In genomic region chr7:124764071-124764846, GRCh38 we compare ENCODE assay signal across 8 cellular contexts. TPM values are rescaled to one million over a fixed set of nuclear protein-coding genes. Genes with fewer than 3 reads are reported as not detected.
DNase-seq lines count a peak whose midpoint lies in the region; ATAC-seq and TF ChIP-seq lines count a peak whose summit lies in the region.

No MANE protein-coding gene starts in this region.

- H3K4me3 Mint-ChIP-seq in effector memory CD8-positive, alpha-beta T cell, result peak overlapping the region; percentile 83 to 88
- H3K4me3 Mint-ChIP-seq in naive thymus-derived CD8-positive, alpha-beta T cell, result peak overlapping the region; percentile 79 to 93 (median 86)

- H3K27ac ChIP-seq in A673 (ENCODE audit: low read depth, low read length, poor library complexity, severe bottlenecking), result no peak overlapping the region

- H3K4me1 ChIP-seq in A673 (ENCODE audit: insufficient read depth, low read length, poor library complexity, severe bottlenecking), result no peaks in the 10 kb centered on the region

- no peaks in the 10 kb centered on the region for H3K36me3 ChIP-seq in A673 (ENCODE audit: insufficient read depth, low read length, poor library complexity, severe bottlenecking)

- H3K27ac Mint-ChIP-seq in effector memory CD8-positive, alpha-beta T cell, result peak overlapping the region in 1 of 2 donors; percentile 59
- peak overlapping the region in 1 of 10 donors; percentile 28 for H3K27ac Mint-ChIP-seq in naive thymus-derived CD8-positive, alpha-beta T cell

- no TSS peak for BruUV-seq in A673 (replicated peaks; lab: Mats Ljungman, UMichigan)

- H3K27me3 ChIP-seq in A673 (replicated peaks; ENCODE audit: insufficient read depth, low read depth, low read length, poor library complexity), result peaks cover 5% of the 10 kb centered on the region

- POLR2A ChIA-PET in A673 (lab: Charles Lee; ENCODE audit: low non-redundant PET), result no interaction called here
- POLR2A ChIA-PET in naive thymus-derived CD8-positive, alpha-beta T cell (lab: Charles Lee), result no interaction called here
- POLR2A ChIA-PET in HEK293T (lab: Yijun Ruan, JAX), result no interaction called here

- CTCF ChIA-PET in A673 (lab: Charles Lee), result no interaction called here
- CTCF ChIA-PET in HEK293T (lab: Yijun Ruan, JAX), result no interaction called here

- ATAC-seq in effector memory CD8-positive, alpha-beta T cell (replicated peaks), result no peak
- ATAC-seq in naive thymus-derived CD8-positive, alpha-beta T cell, result no peak
- no peak for ATAC-seq in GM18505 (IDR thresholded peaks at IDR 0.05; ENCODE audit: unreplicated experiment)

- TF ChIP-seq CTCF in A673 (conservative IDR thresholded peaks at IDR 0.05; ENCODE audit: low read depth, low read length), result no peak

- intact Hi-C loops in A673 (cut with micrococcal nuclease; ENCODE audit: unreplicated experiment), result no loop called here

- peaks cover 61 to 64% of the 10 kb centered on the region in 2 donors for H3K27me3 Mint-ChIP-seq in effector memory CD8-positive, alpha-beta T cell
- H3K27me3 Mint-ChIP-seq in naive thymus-derived CD8-positive, alpha-beta T cell, result peaks cover 35 to 80% (median 56%) of the 10 kb centered on the region in 5 donors

- no peaks in the 10 kb centered on the region for H3K9me3 ChIP-seq in A673 (ENCODE audit: low read depth, low read length, poor library complexity, severe bottlenecking)

- DNase-seq in A673 (ENCODE audit: low spot score) (no peak), HuH-7 (ENCODE audit: low spot score) (peak; percentile 21), NCI-H345 treated with DMSO at 0.1 percent for 48 hours (lab: John Stamatoyannopoulos, UW; ENCODE audit: unreplicated experiment) (no peak), NCI-H2227 (lab: John Stamatoyannopoulos, UW; ENCODE audit: unreplicated experiment) (no peak), HEK293T (ENCODE audit: extremely low spot score) (no peak)
- no peak for DNase-seq in effector memory CD8-positive, alpha-beta T cell
- DNase-seq in naive thymus-derived CD8-positive, alpha-beta T cell, result no peak

- TF ChIP-seq POLR2A in GM18505 (IDR thresholded peaks at IDR 0.05; ENCODE audit: borderline replicate concordance, extremely low read depth, insufficient read depth, insufficient read length), result no peak

- peaks cover 16 to 17% of the 10 kb centered on the region in 2 donors for H3K4me1 Mint-ChIP-seq in effector memory CD8-positive, alpha-beta T cell (ENCODE audit: low read depth in 2 of 2)
- peaks cover 6 to 20% (median 18%) of the 10 kb centered on the region in 4 donors for H3K4me1 Mint-ChIP-seq in naive thymus-derived CD8-positive, alpha-beta T cell

- H3K36me3 Mint-ChIP-seq in effector memory CD8-positive, alpha-beta T cell (ENCODE audit: insufficient read depth), result no peaks in the 10 kb centered on the region
- H3K36me3 Mint-ChIP-seq in naive thymus-derived CD8-positive, alpha-beta T cell, result peaks cover 0 to 8% (median 2%) of the 10 kb centered on the region in 3 donors

- peak overlapping the region; percentile 55 for H3K4me3 ChIP-seq in A673 (ENCODE audit: low read depth, low read length, poor library complexity, severe bottlenecking)

- H3K9me3 Mint-ChIP-seq in effector memory CD8-positive, alpha-beta T cell, result no peaks in the 10 kb centered on the region
- peaks cover 0 to 4% (median 0%) of the 10 kb centered on the region in 9 donors for H3K9me3 Mint-ChIP-seq in naive thymus-derived CD8-positive, alpha-beta T cell

TF ChIP-seq in HEK293T, 16 proteins besides CTCF, POLR2A, EP300 and RAD21:
- TF ChIP-seq SP1 (IDR thresholded peaks at IDR 0.05) (no peak), LEF1 (IDR thresholded peaks at IDR 0.05; ENCODE audit: borderline replicate concordance) (no peak), HDGF (IDR thresholded peaks at IDR 0.05; ENCODE audit: borderline replicate concordance) (no peak), L3MBTL2 (conservative IDR thresholded peaks at IDR 0.05) (no peak), TARDBP (IDR thresholded peaks at IDR 0.05) (no peak), PKNOX1 (IDR thresholded peaks at IDR 0.05) (no peak), ELF4 (IDR thresholded peaks at IDR 0.05) (no peak), SUZ12 (IDR thresholded peaks at IDR 0.05) (no peak), FOXK2 (IDR thresholded peaks at IDR 0.05) (no peak), BHLHE40 (IDR thresholded peaks at IDR 0.05; ENCODE audit: borderline replicate concordance) (no peak), NFRKB (IDR thresholded peaks at IDR 0.05) (no peak), FOXA1 (IDR thresholded peaks at IDR 0.05) (no peak), FOXM1 (IDR thresholded peaks at IDR 0.05; ENCODE audit: borderline replicate concordance) (no peak), ARNT (IDR thresholded peaks at IDR 0.05) (no peak)
TF ChIP-seq in HEK293T: peak in this region for 0.

RNA-seq across cellular contexts. Expression of gene GPR37, which starts 1.3 kb away (rescaled TPM):
- total RNA-seq in A673 (2021), result 0.42 and 0.67 TPM in 2 replicates
- not detected for total RNA-seq in naive thymus-derived CD8-positive, alpha-beta T cell
- not detected for polyA plus RNA-seq in naive thymus-derived CD8-positive, alpha-beta T cell
